11 cellular contexts compared by ENCODE assay signal in genomic region chr1:114032271-114033218, GRCh38. TPM values are rescaled to one million over a fixed set of nuclear protein-coding genes. Genes with fewer than 3 reads are reported as not detected.
DNase-seq lines count a peak whose midpoint lies in the region; ATAC-seq and TF ChIP-seq lines count a peak whose summit lies in the region.
"Had no signal": no experiment of that assay in that cellular context is flagged by ENCODE, and none has a peak within 500 bp of the region (broad histone marks: within the 10 kb centered on the region; RNA-seq: fewer than 3 reads in every experiment).

No MANE protein-coding gene starts in this region.

- H3K4me3 ChIP-seq in PC-3 (ENCODE audit: low read length) (peak overlapping the region; percentile 50; the same call in 1 of the 2 replicates), fibroblast of lung (replicated peaks in 1 of 4; ENCODE audit: control extremely low read depth in 1 of 4, insufficient read depth in 1 of 4, low read depth in 3 of 4, low read length in 4 of 4) (no peak overlapping the region), mucosa of descending colon (no peak overlapping the region)

- peak overlapping the region; percentile 90 for H3K27ac ChIP-seq in PC-3 (ENCODE audit: low read length)
- H3K27ac ChIP-seq in fibroblast of lung (ENCODE audit: insufficient read depth, low read length), result no peak overlapping the region

- H3K4me2 ChIP-seq in PC-3 (ENCODE audit: low read length) (peak overlapping the region; percentile 78), fibroblast of lung (ENCODE audit: extremely low read depth, insufficient read depth, low read length) (peak overlapping the region; percentile 62)

- H3K9me2 ChIP-seq in PC-3 (replicated peaks; ENCODE audit: low read length), result no peaks in the 10 kb centered on the region

- no peaks in the 10 kb centered on the region for H3F3A ChIP-seq in PC-3 (ENCODE audit: low read length, unreplicated experiment)

- DNase-seq in PC-3, result peak; percentile 95
- peak; percentile 36 to 78 for DNase-seq in fibroblast of lung (ENCODE audit: low read depth in 2 of 2)
- DNase-seq in omental fat pad (ENCODE audit: low spot score), result no peak
- DNase-seq in activated effector memory CD4-positive, alpha-beta T cell treated with Interleukin-2 at 50 U/mL for 16 hours, result no peak
- DNase-seq in mucosa of descending colon, result no peak
- DNase-seq in NCI-H526 treated with DMSO at 0.1 percent for 48 hours (lab: John Stamatoyannopoulos, UW), result no peak
- DNase-seq: cortex of kidney; MV-4-11; stimulated activated CD4-positive, alpha-beta T cell treated with anti-CD3 and anti-CD28 coated beads, Interleukin-4, amount 100 ng/mL, for 24 hours had no signal

- H3K4me1 ChIP-seq in ES-I3 (ENCODE audit: insufficient read depth, low read length), result peaks cover 25% of the 10 kb centered on the region
- peaks cover 35% of the 10 kb centered on the region for H3K4me1 ChIP-seq in PC-3 (ENCODE audit: insufficient read depth, low read length)
- H3K4me1 ChIP-seq in fibroblast of lung (ENCODE audit: control insufficient read depth, extremely low read depth, insufficient read depth, low read length), result no peaks in the 10 kb centered on the region
- no peaks in the 10 kb centered on the region for H3K4me1 ChIP-seq in mucosa of descending colon (ENCODE audit: low read depth)

- no peaks in the 10 kb centered on the region for H3K36me3 ChIP-seq in ES-I3 (ENCODE audit: insufficient read depth, low read length)
- no peaks in the 10 kb centered on the region for H3K36me3 ChIP-seq in PC-3 (ENCODE audit: low read depth, low read length)
- H3K36me3 ChIP-seq in fibroblast of lung (ENCODE audit: control insufficient read depth, insufficient read depth, low read length), result no peaks in the 10 kb centered on the region
- no peaks in the 10 kb centered on the region for H3K36me3 ChIP-seq in mucosa of descending colon (ENCODE audit: low read depth)

- H3K79me2 ChIP-seq in PC-3 (ENCODE audit: low read length) (no peaks in the 10 kb centered on the region), fibroblast of lung (ENCODE audit: control insufficient read depth, insufficient read depth, low read length) (no peaks in the 10 kb centered on the region)

- TSS peak; percentile 65 for BruUV-seq in PC-3 (replicated peaks; lab: Mats Ljungman, UMichigan)

- no peaks in the 10 kb centered on the region for H3K27me3 ChIP-seq in PC-3 (ENCODE audit: low read length)
- no peaks in the 10 kb centered on the region for H3K27me3 ChIP-seq in fibroblast of lung (ENCODE audit: control insufficient read depth, insufficient read depth, low read length)

- POLR2A ChIA-PET in PC-3 (lab: Charles Lee; ENCODE audit: unreplicated experiment), result interaction anchor here (0.6 kb wide), 1 partner anchor 124 kb away, joined by 3 read pairs; no protein-coding TSS in a partner anchor

- H2AFZ ChIP-seq in PC-3 (ENCODE audit: low read length) (peak overlapping the region; percentile 45), fibroblast of lung (ENCODE audit: low read length) (no peak overlapping the region)

- TF ChIP-seq CTCF in PC-3 (conservative IDR thresholded peaks at IDR 0.05; ENCODE audit: low read depth, low read length) (no peak), fibroblast of lung (conservative IDR thresholded peaks at IDR 0.05 in 1 of 2, IDR thresholded peaks at IDR 0.05 in 1 of 2; ENCODE audit: low read depth in 1 of 2, low read length in 2 of 2) (no peak), omental fat pad (IDR thresholded peaks at IDR 0.05) (no peak), mucosa of descending colon (IDR thresholded peaks at IDR 0.05) (no peak)

- no peaks in the 10 kb centered on the region for H4K20me1 ChIP-seq in PC-3 (ENCODE audit: low read length)
- no peaks in the 10 kb centered on the region for H4K20me1 ChIP-seq in fibroblast of lung (ENCODE audit: control insufficient read depth, extremely low read depth, insufficient read depth, low read length)

- CTCF ChIA-PET in PC-3 (lab: Charles Lee), result interaction anchor here (0.7 to 1.8 kb wide), 3 partner anchors 20 to 55 kb away, joined by 3 to 8 read pairs (median 4); partner anchors contain the start of gene OLFML3

- intact Hi-C loops in PC-3 (cut with micrococcal nuclease) (loop anchor here (5.0 kb wide), 2 partner anchors 40 to 60 kb away; no protein-coding TSS in a partner anchor), mucosa of descending colon (cut with DNase I, micrococcal nuclease) (no loop called here)

- H3K9me3 ChIP-seq in ES-I3 (ENCODE audit: control insufficient read depth, insufficient read depth, low read length) (no peaks in the 10 kb centered on the region), PC-3 (ENCODE audit: low read length) (no peaks in the 10 kb centered on the region), fibroblast of lung (ENCODE audit: control insufficient read depth, insufficient read depth, low read depth, low read length) (no peaks in the 10 kb centered on the region), mucosa of descending colon (no peaks in the 10 kb centered on the region)

- H3K9ac ChIP-seq in ES-I3 (ENCODE audit: low read depth, low read length) (peak overlapping the region; percentile 83), PC-3 (ENCODE audit: low read length) (peak overlapping the region; percentile 66), fibroblast of lung (ENCODE audit: insufficient read depth, low read length) (no peak overlapping the region)

- ATAC-seq in PC-3, result peak; percentile 73
- ATAC-seq in omental fat pad (ENCODE audit: low FRiP score), result peak; percentile 78
- no peak for ATAC-seq in HG02588 (IDR thresholded peaks at IDR 0.05; ENCODE audit: unreplicated experiment)
- no peak for ATAC-seq in mucosa of descending colon

RNA-seq across cellular contexts. Expression of gene OLFML3, which starts 53.3 kb away (rescaled TPM):
- total RNA-seq in PC-3 (2014; rRNA removed), result 7.0 TPM in 2 replicates
- total RNA-seq in fibroblast of lung, result 68.0 and 78.8 TPM in 2 replicates
- 133 and 163 TPM in 2 replicates for polyA plus RNA-seq in fibroblast of lung
- polyA plus RNA-seq in fibroblast of lung (2012), result 157 and 189 TPM in 2 replicates
- polyA minus RNA-seq in fibroblast of lung (ENCODE audit: low replicate concordance), result 113 and 130 TPM in 2 replicates
- 100 to 1,000 TPM in 2 of 4 donors, 10 to 100 TPM in 2; 54.4 to 173 (median 90.6) TPM for total RNA-seq in omental fat pad
- 10 to 100 TPM in 2 of 3 donors, 1 to 10 TPM in 1; 5.4 to 51.1 (median 28.2) TPM for total RNA-seq in mucosa of descending colon

Comparison
In these comparisons a context has a peak if more than half of its experiments do, and no peak if none do; other contexts are left out.
1. ATAC-seq: peak in PC-3 (single experiment) and omental fat pad (single experiment); none in HG02588 (single experiment) and mucosa of descending colon (single experiment).
2. DNase-seq: peak in PC-3 (single experiment) and fibroblast of lung (2 of 2); none in omental fat pad (single experiment), activated effector memory CD4-positive, alpha-beta T cell treated with Interleukin-2 at 50 U/mL for 16 hours (single experiment), mucosa of descending colon (0 of 3) and NCI-H526 treated with DMSO at 0.1 percent for 48 hours (single experiment).